ENCODE assay signal across 20 cellular contexts in the genomic region with DNA sequence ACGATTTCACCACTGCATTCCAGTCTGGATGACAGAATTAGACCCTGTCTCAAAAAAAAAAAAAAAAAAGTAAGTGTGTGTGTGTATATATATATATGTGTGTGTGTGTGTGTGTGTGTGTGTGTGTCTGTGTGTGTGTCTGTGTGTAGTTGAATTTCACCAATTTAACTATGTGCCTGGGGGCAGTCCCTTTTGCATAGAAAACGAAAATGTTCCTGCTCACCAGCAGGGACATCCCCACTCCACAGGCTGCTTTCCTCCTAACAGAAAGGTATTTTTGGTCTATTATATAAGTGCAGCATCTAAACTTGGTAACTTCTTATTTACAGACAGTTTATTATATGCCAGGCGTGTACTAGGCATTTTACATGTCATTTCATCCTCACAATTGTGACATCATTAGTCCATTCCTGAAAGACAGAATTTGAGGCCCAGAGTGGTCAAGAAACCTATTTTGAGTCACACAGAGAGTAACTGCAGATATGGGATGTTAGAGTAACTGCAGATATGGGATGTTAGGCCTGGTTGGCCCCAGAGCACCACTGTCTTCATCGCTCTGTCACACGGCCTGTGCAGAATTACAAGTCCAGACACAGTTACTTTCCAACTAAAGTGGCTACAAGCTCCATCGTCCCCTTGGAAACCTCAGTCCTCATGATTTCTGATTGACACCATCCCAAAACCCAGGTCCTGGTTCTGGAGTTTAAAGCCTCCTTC. TPM values are rescaled to one million over a fixed set of nuclear protein-coding genes. Genes with fewer than 3 reads are reported as not detected.
DNase-seq lines count a peak whose midpoint lies in the region; ATAC-seq and TF ChIP-seq lines count a peak whose summit lies in the region.
"Had no signal": no experiment of that assay in that cellular context is flagged by ENCODE, and none has a peak within 500 bp of the region (broad histone marks: within the 10 kb centered on the region; RNA-seq: fewer than 3 reads in every experiment).

No MANE protein-coding gene starts in this region.

- intact Hi-C loops in activated CD8-positive, alpha-beta T cell treated with anti-CD3 and anti-CD28 coated beads for 36 hours (cut with micrococcal nuclease) = no loop called here

- H3K4me1 Mint-ChIP-seq in activated CD8-positive, alpha-beta T cell treated with anti-CD3 and anti-CD28 coated beads for 36 hours (ENCODE audit: low read depth) = peaks cover 3% of the 10 kb centered on the region
- H3K4me1 Mint-ChIP-seq in activated CD8-positive, alpha-beta T cell treated with anti-CD3 and anti-CD28 coated beads, Interleukin-2, amount 10 ng/mL, durations not matched to agents 7 days and 5 days (ENCODE audit: low read depth) = no peaks in the 10 kb centered on the region
- no peaks in the 10 kb centered on the region for H3K4me1 Mint-ChIP-seq in activated T-helper 17 cell treated with anti-CD3 and anti-CD28 coated beads, Interleukin-2, amount 50 U/mL, for 72 hours

- WGBS in gastroesophageal sphincter (ENCODE audit: low coverage in 1 of 2), 2 donors = 87 to 89% methylated on average over 5 of the region's 6 CpGs

- H3K27me3 ChIP-seq in gastroesophageal sphincter = no peaks in the 10 kb centered on the region

- no peak for TF ChIP-seq CTCF in activated CD8-positive, alpha-beta T cell treated with anti-CD3 and anti-CD28 coated beads for 36 hours (IDR thresholded peaks at IDR 0.05)
- no peak for TF ChIP-seq CTCF in gastroesophageal sphincter (IDR thresholded peaks at IDR 0.05)

- no peak for TF ChIP-seq EP300 in gastroesophageal sphincter (IDR thresholded peaks at IDR 0.05)

- peaks cover 0 to 4% (median 0%) of the 10 kb centered on the region in 3 donors for H3K9me3 ChIP-seq in gastroesophageal sphincter
- H3K9me3 ChIP-seq: SK-N-SH had no signal

- ATAC-seq in activated CD8-positive, alpha-beta T cell treated with anti-CD3 and anti-CD28 coated beads for 36 hours = peak; percentile 65
- ATAC-seq in activated CD8-positive, alpha-beta T cell treated with anti-CD3 and anti-CD28 coated beads, Interleukin-2, amount 10 ng/mL, durations not matched to agents 7 days and 5 days = no peak
- peak; percentile 32 for ATAC-seq in activated T-helper 17 cell treated with anti-CD3 and anti-CD28 coated beads, Interleukin-2, amount 50 U/mL, for 72 hours (replicated peaks)
- no peak for ATAC-seq in HG02678 (IDR thresholded peaks at IDR 0.05; ENCODE audit: unreplicated experiment)
- no peak for ATAC-seq in gastroesophageal sphincter
- ATAC-seq: CD8-positive, alpha-beta T cell had no signal

- TF ChIP-seq POLR2A in gastroesophageal sphincter (IDR thresholded peaks at IDR 0.05) = no peak

- H3K4me3 ChIP-seq in gastroesophageal sphincter = no peak overlapping the region

- CTCF ChIA-PET in activated CD8-positive, alpha-beta T cell treated with anti-CD3 and anti-CD28 coated beads for 36 hours (lab: Charles Lee) = interaction anchor here (0.9 to 1.5 kb wide), 2 partner anchors 8 to 37 kb away, joined by 3 to 5 read pairs; no protein-coding TSS in a partner anchor
- CTCF ChIA-PET in activated CD8-positive, alpha-beta T cell treated with anti-CD3 and anti-CD28 coated beads, Interleukin-2, amount 10 ng/mL, durations not matched to agents 7 days and 5 days (lab: Charles Lee) = interaction anchor here (1.0 to 1.6 kb wide), 2 partner anchors 8 to 11 kb away, joined by 4 to 5 read pairs; no protein-coding TSS in a partner anchor

- no peak overlapping the region for H3K27ac ChIP-seq in gastroesophageal sphincter
- H3K27ac ChIP-seq: KMS-11, RWPE1 had no signal

- H3K9me3 Mint-ChIP-seq in activated CD8-positive, alpha-beta T cell treated with anti-CD3 and anti-CD28 coated beads for 36 hours = no peaks in the 10 kb centered on the region
- no peaks in the 10 kb centered on the region for H3K9me3 Mint-ChIP-seq in activated CD8-positive, alpha-beta T cell treated with anti-CD3 and anti-CD28 coated beads, Interleukin-2, amount 10 ng/mL, durations not matched to agents 7 days and 5 days (ENCODE audit: insufficient read depth)
- H3K9me3 Mint-ChIP-seq in activated T-helper 17 cell treated with anti-CD3 and anti-CD28 coated beads, Interleukin-2, amount 50 U/mL, for 72 hours = no peaks in the 10 kb centered on the region
- H3K9me3 Mint-ChIP-seq: CD8-positive, alpha-beta T cell had no signal

- DNase-seq in activated CD8-positive, alpha-beta T cell treated with anti-CD3 and anti-CD28 coated beads for 36 hours = peak; percentile 29
- DNase-seq in activated CD8-positive, alpha-beta T cell treated with anti-CD3 and anti-CD28 coated beads, Interleukin-2, amount 10 ng/mL, durations not matched to agents 7 days and 5 days = no peak
- peak; percentile 13 for DNase-seq in stimulated activated CD4-positive, alpha-beta T cell treated with anti-CD3 and anti-CD28 coated beads, Interleukin-15, amount 100 ng/mL, for 24 hours
- no peak for DNase-seq in stimulated activated CD4-positive, alpha-beta T cell treated with anti-CD3 and anti-CD28 coated beads, Interleukin-2, amount 100 ng/mL, for 48 hours
- no peak for DNase-seq in NCI-H69 (lab: John Stamatoyannopoulos, UW)
- DNase-seq: AML-193; C1 segment of cervical spinal cord; CD8-positive, alpha-beta T cell; DND-41; NCI-H1092 treated with DMSO at 0.1 percent for 48 hours; NCI-H1436 treated with DMSO at 0.1 percent for 48 hours; NCI-H1930; NCI-H748 treated with DMSO at 0.1 percent for 48 hours; SIG-M5; SK-N-SH had no signal

- no peak overlapping the region for H3K27ac Mint-ChIP-seq in activated CD8-positive, alpha-beta T cell treated with anti-CD3 and anti-CD28 coated beads for 36 hours
- H3K27ac Mint-ChIP-seq in activated CD8-positive, alpha-beta T cell treated with anti-CD3 and anti-CD28 coated beads, Interleukin-2, amount 10 ng/mL, durations not matched to agents 7 days and 5 days = no peak overlapping the region
- H3K27ac Mint-ChIP-seq in activated T-helper 17 cell treated with anti-CD3 and anti-CD28 coated beads, Interleukin-2, amount 50 U/mL, for 72 hours = no peak overlapping the region
- H3K27ac Mint-ChIP-seq: CD8-positive, alpha-beta T cell had no signal

- POLR2A ChIA-PET in activated CD8-positive, alpha-beta T cell treated with anti-CD3 and anti-CD28 coated beads for 36 hours (lab: Charles Lee) = no interaction called here
- POLR2A ChIA-PET in activated CD8-positive, alpha-beta T cell treated with anti-CD3 and anti-CD28 coated beads, Interleukin-2, amount 10 ng/mL, durations not matched to agents 7 days and 5 days (lab: Charles Lee) = interaction anchor here (0.6 kb wide), 1 partner anchor 73 kb away, joined by 3 read pairs; no protein-coding TSS in a partner anchor

- H3K36me3 ChIP-seq in gastroesophageal sphincter = no peaks in the 10 kb centered on the region

- H3K27me3 Mint-ChIP-seq in activated CD8-positive, alpha-beta T cell treated with anti-CD3 and anti-CD28 coated beads for 36 hours = no peaks in the 10 kb centered on the region
- H3K27me3 Mint-ChIP-seq in activated CD8-positive, alpha-beta T cell treated with anti-CD3 and anti-CD28 coated beads, Interleukin-2, amount 10 ng/mL, durations not matched to agents 7 days and 5 days (ENCODE audit: low read depth) = peaks cover 13% of the 10 kb centered on the region
- no peaks in the 10 kb centered on the region for H3K27me3 Mint-ChIP-seq in activated T-helper 17 cell treated with anti-CD3 and anti-CD28 coated beads, Interleukin-2, amount 50 U/mL, for 72 hours

- no peaks in the 10 kb centered on the region for H3K36me3 Mint-ChIP-seq in activated CD8-positive, alpha-beta T cell treated with anti-CD3 and anti-CD28 coated beads for 36 hours (ENCODE audit: low read depth)
- no peaks in the 10 kb centered on the region for H3K36me3 Mint-ChIP-seq in activated CD8-positive, alpha-beta T cell treated with anti-CD3 and anti-CD28 coated beads, Interleukin-2, amount 10 ng/mL, durations not matched to agents 7 days and 5 days (ENCODE audit: low read depth)
- H3K36me3 Mint-ChIP-seq in activated T-helper 17 cell treated with anti-CD3 and anti-CD28 coated beads, Interleukin-2, amount 50 U/mL, for 72 hours (ENCODE audit: low read depth) = no peaks in the 10 kb centered on the region
- H3K36me3 Mint-ChIP-seq: CD8-positive, alpha-beta T cell had no signal

- no peaks in the 10 kb centered on the region for H3K4me1 ChIP-seq in gastroesophageal sphincter

- no peak overlapping the region for H3K4me3 Mint-ChIP-seq in activated CD8-positive, alpha-beta T cell treated with anti-CD3 and anti-CD28 coated beads for 36 hours
- no peak overlapping the region for H3K4me3 Mint-ChIP-seq in activated CD8-positive, alpha-beta T cell treated with anti-CD3 and anti-CD28 coated beads, Interleukin-2, amount 10 ng/mL, durations not matched to agents 7 days and 5 days
- no peak overlapping the region for H3K4me3 Mint-ChIP-seq in activated T-helper 17 cell treated with anti-CD3 and anti-CD28 coated beads, Interleukin-2, amount 50 U/mL, for 72 hours
- H3K4me3 Mint-ChIP-seq: CD8-positive, alpha-beta T cell had no signal

RNA-seq across cellular contexts. Expression of gene TTL, which starts 9.3 kb away (rescaled TPM):
- total RNA-seq in activated CD8-positive, alpha-beta T cell treated with anti-CD3 and anti-CD28 coated beads for 36 hours = 10 to 100 TPM; 29.2 to 29.6 TPM
- total RNA-seq in activated CD8-positive, alpha-beta T cell treated with anti-CD3 and anti-CD28 coated beads, Interleukin-2, amount 10 ng/mL, durations not matched to agents 7 days and 5 days = 10 to 100 TPM; 36.0 to 37.6 TPM
- total RNA-seq in activated T-helper 17 cell treated with anti-CD3 and anti-CD28 coated beads, Interleukin-2, amount 50 U/mL, for 72 hours = 10 to 100 TPM; 12.7 to 28.1 TPM
- 10 to 100 TPM; 19.3 to 33.8 (median 24.9) TPM for total RNA-seq in gastroesophageal sphincter

RNA-seq across cellular contexts. Expression of gene RGPD8, which starts 39.3 kb away (rescaled TPM):
- 10 to 100 TPM; 13.5 to 13.6 TPM for total RNA-seq in activated CD8-positive, alpha-beta T cell treated with anti-CD3 and anti-CD28 coated beads for 36 hours
- total RNA-seq in activated CD8-positive, alpha-beta T cell treated with anti-CD3 and anti-CD28 coated beads, Interleukin-2, amount 10 ng/mL, durations not matched to agents 7 days and 5 days = 1 to 10 TPM; 6.4 to 7.8 TPM
- 1 to 10 TPM; 6.1 to 9.5 TPM for total RNA-seq in activated T-helper 17 cell treated with anti-CD3 and anti-CD28 coated beads, Interleukin-2, amount 50 U/mL, for 72 hours
- total RNA-seq in gastroesophageal sphincter = 10 to 100 TPM; 15.9 to 38.4 (median 18.3) TPM

Comparison
In these comparisons a context has a peak if more than half of its experiments do, and no peak if none do; other contexts are left out.
1. ATAC-seq: peak in activated CD8-positive, alpha-beta T cell treated with anti-CD3 and anti-CD28 coated beads for 36 hours (single experiment) and activated T-helper 17 cell treated with anti-CD3 and anti-CD28 coated beads, Interleukin-2, amount 50 U/mL, for 72 hours (single experiment); none in activated CD8-positive, alpha-beta T cell treated with anti-CD3 and anti-CD28 coated beads, Interleukin-2, amount 10 ng/mL, durations not matched to agents 7 days and 5 days (single experiment), HG02678 (single experiment) and gastroesophageal sphincter (single experiment).
2. DNase-seq: peak in activated CD8-positive, alpha-beta T cell treated with anti-CD3 and anti-CD28 coated beads for 36 hours (single experiment) and stimulated activated CD4-positive, alpha-beta T cell treated with anti-CD3 and anti-CD28 coated beads, Interleukin-15, amount 100 ng/mL, for 24 hours (single experiment); none in activated CD8-positive, alpha-beta T cell treated with anti-CD3 and anti-CD28 coated beads, Interleukin-2, amount 10 ng/mL, durations not matched to agents 7 days and 5 days (single experiment), stimulated activated CD4-positive, alpha-beta T cell treated with anti-CD3 and anti-CD28 coated beads, Interleukin-2, amount 100 ng/mL, for 48 hours (0 of 2) and NCI-H69 (single experiment).